8 cellular contexts compared by ENCODE assay signal in the genomic region with DNA sequence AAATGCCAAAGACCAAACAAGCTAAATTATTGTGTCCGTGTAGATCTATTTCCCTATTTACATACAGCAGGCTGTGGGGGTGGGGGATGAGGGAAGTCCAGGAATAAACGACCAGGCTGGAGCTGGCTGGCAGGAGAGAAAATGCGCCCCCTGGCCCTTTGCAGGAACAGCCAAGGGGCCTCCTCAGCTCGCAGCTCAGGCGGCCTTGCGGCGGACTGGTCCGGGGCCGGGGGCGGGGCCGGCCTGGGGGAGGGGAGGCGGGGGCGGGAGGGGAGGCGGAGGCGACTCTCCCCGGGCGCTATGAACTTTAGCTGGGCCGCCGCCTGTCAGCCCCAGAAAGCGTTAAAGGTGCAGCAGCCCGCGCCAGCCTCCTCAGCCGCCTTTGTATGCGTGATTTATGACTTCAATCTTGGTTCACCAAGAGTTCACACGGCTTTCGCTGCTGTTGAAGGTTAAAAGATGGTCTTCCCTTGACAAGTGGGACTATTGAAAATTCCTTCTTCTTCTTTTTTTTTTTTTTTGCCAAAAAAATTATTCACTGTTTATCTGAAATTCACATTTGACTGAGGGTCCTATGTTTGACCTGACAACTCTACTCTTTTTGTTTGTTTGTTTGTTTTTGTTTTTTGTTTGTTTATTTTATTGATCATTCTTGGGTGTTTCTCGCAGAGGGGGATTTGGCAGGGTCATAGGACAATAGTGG.
DNase-seq lines count a peak whose midpoint lies in the region; ATAC-seq and TF ChIP-seq lines count a peak whose summit lies in the region.
"Not testable (repeated sequence)": the region's sequence is repeated elsewhere in the genome, so short reads cannot be mapped to it uniquely, and the experiment has no call there.

No MANE protein-coding gene starts in this region.

- TF ChIP-seq CTCF in upper lobe of left lung (IDR thresholded peaks at IDR 0.05), result not testable (repeated sequence)

- not testable (repeated sequence) for H2BK5ac ChIP-seq in trophoblast cell (ENCODE audit: low read depth, low read length, poor library complexity)

- not testable (repeated sequence) for H2AK5ac ChIP-seq in trophoblast cell (ENCODE audit: low read length)

- not testable (repeated sequence) for H3K79me1 ChIP-seq in trophoblast cell (ENCODE audit: low read length)

- H3K27me3 Mint-ChIP-seq in activated CD4-positive, alpha-beta memory T cell treated with anti-CD3 and anti-CD28 coated beads for 36 hours; central memory CD8-positive, alpha-beta T cell: not testable (repeated sequence)

- H3K4me1 Mint-ChIP-seq in activated CD4-positive, alpha-beta memory T cell treated with anti-CD3 and anti-CD28 coated beads for 36 hours (ENCODE audit: low read depth), result not testable (repeated sequence)
- peaks cover 49% of the 10 kb centered on the region for H3K4me1 Mint-ChIP-seq in central memory CD8-positive, alpha-beta T cell

- H2AFZ ChIP-seq in trophoblast cell (ENCODE audit: insufficient read depth, low read length, poor library complexity), result not testable (repeated sequence)

- H3K4me3 ChIP-seq in iPS-15b (ENCODE audit: low read depth, low read length), result peak overlapping the region; percentile 26
- not testable (repeated sequence) for H3K4me3 ChIP-seq in trophoblast cell (ENCODE audit: low read depth, low read length)
- H3K4me3 ChIP-seq in upper lobe of left lung, result peak overlapping the region in 3 of 4 donors; percentile 25 to 49 (median 44)

- H3K9ac ChIP-seq in iPS-15b (ENCODE audit: low read depth, low read length); trophoblast cell (ENCODE audit: low read length): not testable (repeated sequence)

- H3K36me3 Mint-ChIP-seq in activated CD4-positive, alpha-beta memory T cell treated with anti-CD3 and anti-CD28 coated beads for 36 hours; central memory CD8-positive, alpha-beta T cell (ENCODE audit: insufficient read depth): not testable (repeated sequence)

- H3K14ac ChIP-seq in trophoblast cell (ENCODE audit: low read length), result not testable (repeated sequence)

- ATAC-seq in HG02759 (IDR thresholded peaks at IDR 0.05; ENCODE audit: unreplicated experiment), result peak; percentile 85
- peak; percentile 55 for ATAC-seq in central memory CD8-positive, alpha-beta T cell (replicated peaks; ENCODE audit: extremely low read depth, poor library complexity, severe bottlenecking)
- peak in 1 of 2 donors; percentile 61 for ATAC-seq in upper lobe of left lung (ENCODE audit: low FRiP score in 2 of 2)

- H2BK120ac ChIP-seq in trophoblast cell (ENCODE audit: insufficient read depth, low read length, poor library complexity), result not testable (repeated sequence)

- H3K9me3 ChIP-seq in iPS-15b (ENCODE audit: control insufficient read depth, insufficient read depth, low read length); trophoblast cell (ENCODE audit: insufficient read depth, low read depth, low read length); upper lobe of left lung: not testable (repeated sequence)

- H2BK12ac ChIP-seq in trophoblast cell (ENCODE audit: low read length), result not testable (repeated sequence)

- H4K8ac ChIP-seq in trophoblast cell (ENCODE audit: low read depth, low read length), result not testable (repeated sequence)

- not testable (repeated sequence) for H4K12ac ChIP-seq in trophoblast cell (ENCODE audit: low read depth, low read length)

- not testable (repeated sequence) for H3K4ac ChIP-seq in trophoblast cell (ENCODE audit: low read depth, low read length)

- H3K23ac ChIP-seq in trophoblast cell (ENCODE audit: low read length), result not testable (repeated sequence)

- peak overlapping the region; percentile 59 for H3K27ac Mint-ChIP-seq in activated CD4-positive, alpha-beta memory T cell treated with anti-CD3 and anti-CD28 coated beads for 36 hours
- peak overlapping the region; percentile 94 for H3K27ac Mint-ChIP-seq in central memory CD8-positive, alpha-beta T cell (ENCODE audit: low read depth)

- WGBS in trophoblast cell (ENCODE audit: extremely low coverage, insufficient coverage, insufficient read length), result no CpG with 5 or more reads among the region's 27 CpGs
- WGBS in upper lobe of left lung, 2 donors, result 7 to 37% methylated on average over 12 to 19 of the region's 27 CpGs

- TF ChIP-seq POLR2A in upper lobe of left lung (IDR thresholded peaks at IDR 0.05), result not testable (repeated sequence)

- H3K27ac ChIP-seq in trophoblast cell (ENCODE audit: low read depth, low read length), result not testable (repeated sequence)
- H3K27ac ChIP-seq in upper lobe of left lung, result peak overlapping the region in 2 of 4 donors; percentile 43 to 67

- TF ChIP-seq EP300 in upper lobe of left lung (IDR thresholded peaks at IDR 0.05), result not testable (repeated sequence)

- H3K4me2 ChIP-seq in trophoblast cell (ENCODE audit: low read length), result peak overlapping the region; percentile 19

- H3K9me3 Mint-ChIP-seq in activated CD4-positive, alpha-beta memory T cell treated with anti-CD3 and anti-CD28 coated beads for 36 hours; central memory CD8-positive, alpha-beta T cell: not testable (repeated sequence)

- not testable (repeated sequence) for H3K36me3 ChIP-seq in iPS-15b (ENCODE audit: control insufficient read depth, insufficient read depth, low read length); trophoblast cell (ENCODE audit: control insufficient read depth in 1 of 2, insufficient read depth in 2 of 2, low read length in 2 of 2); upper lobe of left lung

- H3K4me1 ChIP-seq in iPS-15b (ENCODE audit: control insufficient read depth, insufficient read depth, low read length); trophoblast cell (ENCODE audit: control insufficient read depth in 1 of 2, insufficient read depth in 2 of 2, low read length in 2 of 2); upper lobe of left lung: not testable (repeated sequence)

- H3K79me2 ChIP-seq in trophoblast cell (ENCODE audit: control insufficient read depth, insufficient read depth, low read length, poor library complexity), result not testable (repeated sequence)

- H4K91ac ChIP-seq in trophoblast cell (ENCODE audit: low read depth, low read length), result not testable (repeated sequence)

- POLR2A ChIA-PET in activated CD4-positive, alpha-beta memory T cell treated with anti-CD3 and anti-CD28 coated beads for 36 hours (lab: Charles Lee), result not testable (repeated sequence)

- H3K27me3 ChIP-seq in iPS-15b (ENCODE audit: control insufficient read depth, insufficient read depth, low read length); trophoblast cell (ENCODE audit: insufficient read depth, low read length); upper lobe of left lung: not testable (repeated sequence)

- DNase-seq in ELF-1 (ENCODE audit: low read depth, low spot score) (peak; percentile 81), NCI-H526 (lab: John Stamatoyannopoulos, UW) (peak; percentile 33 to 84), upper lobe of left lung (peak in 1 of 2 donors; percentile 84)
- peak; percentile 42 for DNase-seq in activated CD4-positive, alpha-beta memory T cell treated with anti-CD3 and anti-CD28 coated beads for 36 hours
- DNase-seq in central memory CD8-positive, alpha-beta T cell (ENCODE audit: low spot score in 2 of 2), result peak in 1 of 2 donors; percentile 29
- not testable (repeated sequence) for DNase-seq in trophoblast cell

- CTCF ChIA-PET in activated CD4-positive, alpha-beta memory T cell treated with anti-CD3 and anti-CD28 coated beads for 36 hours (lab: Charles Lee), result not testable (repeated sequence)

- H3K18ac ChIP-seq in trophoblast cell (ENCODE audit: low read length), result not testable (repeated sequence)

- peak overlapping the region; percentile 57 for H3K4me3 Mint-ChIP-seq in activated CD4-positive, alpha-beta memory T cell treated with anti-CD3 and anti-CD28 coated beads for 36 hours
- H3K4me3 Mint-ChIP-seq in central memory CD8-positive, alpha-beta T cell, result peak overlapping the region; percentile 85

- intact Hi-C loops in activated CD4-positive, alpha-beta memory T cell treated with anti-CD3 and anti-CD28 coated beads for 36 hours (cut with micrococcal nuclease), result not testable (repeated sequence)
